Comparison of ENCODE assay signal across 3 cellular contexts in genomic region chr9:38198140-38198539, GRCh38.
TF ChIP-seq lines count a peak whose summit lies in the region.

No MANE protein-coding gene starts in this region.

TF ChIP-seq in SK-N-SH treated with all-trans-retinoic acid at 6 μM for 48 hours, 23 proteins besides CTCF, POLR2A, EP300 and RAD21:
- TF ChIP-seq, protein P1, sequence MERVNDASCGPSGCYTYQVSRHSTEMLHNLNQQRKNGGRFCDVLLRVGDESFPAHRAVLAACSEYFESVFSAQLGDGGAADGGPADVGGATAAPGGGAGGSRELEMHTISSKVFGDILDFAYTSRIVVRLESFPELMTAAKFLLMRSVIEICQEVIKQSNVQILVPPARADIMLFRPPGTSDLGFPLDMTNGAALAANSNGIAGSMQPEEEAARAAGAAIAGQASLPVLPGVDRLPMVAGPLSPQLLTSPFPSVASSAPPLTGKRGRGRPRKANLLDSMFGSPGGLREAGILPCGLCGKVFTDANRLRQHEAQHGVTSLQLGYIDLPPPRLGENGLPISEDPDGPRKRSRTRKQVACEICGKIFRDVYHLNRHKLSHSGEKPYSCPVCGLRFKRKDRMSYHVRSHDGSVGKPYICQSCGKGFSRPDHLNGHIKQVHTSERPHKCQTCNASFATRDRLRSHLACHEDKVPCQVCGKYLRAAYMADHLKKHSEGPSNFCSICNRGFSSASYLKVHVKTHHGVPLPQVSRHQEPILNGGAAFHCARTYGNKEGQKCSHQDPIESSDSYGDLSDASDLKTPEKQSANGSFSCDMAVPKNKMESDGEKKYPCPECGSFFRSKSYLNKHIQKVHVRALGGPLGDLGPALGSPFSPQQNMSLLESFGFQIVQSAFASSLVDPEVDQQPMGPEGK (CRISPR knock-in tag; IDR thresholded peaks at IDR 0.05; ENCODE audit: borderline replicate concordance): no peak
- peak; percentile 93 for TF ChIP-seq ZFP3 (CRISPR knock-in tag; IDR thresholded peaks at IDR 0.05)

TF ChIP-seq in SK-N-SH, 30 proteins besides CTCF, POLR2A, EP300 and RAD21 (continued from another document):
- TF ChIP-seq ZBTB33 (IDR thresholded peaks at IDR 0.05; ENCODE audit: borderline replicate concordance, low read depth) (no peak), YY1 (IDR thresholded peaks at IDR 0.05; ENCODE audit: low read depth) (no peak), TAF1 (IDR thresholded peaks at IDR 0.05; ENCODE audit: borderline replicate concordance, low read depth, low read length) (no peak), FOXJ3 (CRISPR knock-in tag; IDR thresholded peaks at IDR 0.05) (no peak)
- TF ChIP-seq, protein P2, sequence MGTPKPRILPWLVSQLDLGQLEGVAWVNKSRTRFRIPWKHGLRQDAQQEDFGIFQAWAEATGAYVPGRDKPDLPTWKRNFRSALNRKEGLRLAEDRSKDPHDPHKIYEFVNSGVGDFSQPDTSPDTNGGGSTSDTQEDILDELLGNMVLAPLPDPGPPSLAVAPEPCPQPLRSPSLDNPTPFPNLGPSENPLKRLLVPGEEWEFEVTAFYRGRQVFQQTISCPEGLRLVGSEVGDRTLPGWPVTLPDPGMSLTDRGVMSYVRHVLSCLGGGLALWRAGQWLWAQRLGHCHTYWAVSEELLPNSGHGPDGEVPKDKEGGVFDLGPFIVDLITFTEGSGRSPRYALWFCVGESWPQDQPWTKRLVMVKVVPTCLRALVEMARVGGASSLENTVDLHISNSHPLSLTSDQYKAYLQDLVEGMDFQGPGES (IDR thresholded peaks at IDR 0.05; ENCODE audit: low read depth, low read length): no peak

TF ChIP-seq in K562, 482 proteins besides CTCF, POLR2A, EP300 and RAD21 (continued from another document):
- TF ChIP-seq, protein P3, sequence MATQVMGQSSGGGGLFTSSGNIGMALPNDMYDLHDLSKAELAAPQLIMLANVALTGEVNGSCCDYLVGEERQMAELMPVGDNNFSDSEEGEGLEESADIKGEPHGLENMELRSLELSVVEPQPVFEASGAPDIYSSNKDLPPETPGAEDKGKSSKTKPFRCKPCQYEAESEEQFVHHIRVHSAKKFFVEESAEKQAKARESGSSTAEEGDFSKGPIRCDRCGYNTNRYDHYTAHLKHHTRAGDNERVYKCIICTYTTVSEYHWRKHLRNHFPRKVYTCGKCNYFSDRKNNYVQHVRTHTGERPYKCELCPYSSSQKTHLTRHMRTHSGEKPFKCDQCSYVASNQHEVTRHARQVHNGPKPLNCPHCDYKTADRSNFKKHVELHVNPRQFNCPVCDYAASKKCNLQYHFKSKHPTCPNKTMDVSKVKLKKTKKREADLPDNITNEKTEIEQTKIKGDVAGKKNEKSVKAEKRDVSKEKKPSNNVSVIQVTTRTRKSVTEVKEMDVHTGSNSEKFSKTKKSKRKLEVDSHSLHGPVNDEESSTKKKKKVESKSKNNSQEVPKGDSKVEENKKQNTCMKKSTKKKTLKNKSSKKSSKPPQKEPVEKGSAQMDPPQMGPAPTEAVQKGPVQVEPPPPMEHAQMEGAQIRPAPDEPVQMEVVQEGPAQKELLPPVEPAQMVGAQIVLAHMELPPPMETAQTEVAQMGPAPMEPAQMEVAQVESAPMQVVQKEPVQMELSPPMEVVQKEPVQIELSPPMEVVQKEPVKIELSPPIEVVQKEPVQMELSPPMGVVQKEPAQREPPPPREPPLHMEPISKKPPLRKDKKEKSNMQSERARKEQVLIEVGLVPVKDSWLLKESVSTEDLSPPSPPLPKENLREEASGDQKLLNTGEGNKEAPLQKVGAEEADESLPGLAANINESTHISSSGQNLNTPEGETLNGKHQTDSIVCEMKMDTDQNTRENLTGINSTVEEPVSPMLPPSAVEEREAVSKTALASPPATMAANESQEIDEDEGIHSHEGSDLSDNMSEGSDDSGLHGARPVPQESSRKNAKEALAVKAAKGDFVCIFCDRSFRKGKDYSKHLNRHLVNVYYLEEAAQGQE (CRISPR knock-in tag; IDR thresholded peaks at IDR 0.05; ENCODE audit: low read depth): no peak
